In genomic region chr5:96565843-96566242, GRCh38 we compare ENCODE assay signal across 9 cellular contexts.
DNase-seq lines count a peak whose midpoint lies in the region; ATAC-seq and TF ChIP-seq lines count a peak whose summit lies in the region.
"Had no signal": no experiment of that assay in that cellular context is flagged by ENCODE, and none has a peak within 500 bp of the region (broad histone marks: within the 10 kb centered on the region; RNA-seq: fewer than 3 reads in every experiment).

No MANE protein-coding gene starts in this region.

- peaks cover 29% of the 10 kb centered on the region for H3K4me1 ChIP-seq in RWPE2 (ENCODE audit: insufficient read depth, poor library complexity, severe bottlenecking)

- H3K27me3 ChIP-seq in RWPE2 (ENCODE audit: insufficient read depth, poor library complexity, severe bottlenecking) = no peaks in the 10 kb centered on the region
- H3K27me3 ChIP-seq: pancreas had no signal

- peaks cover 4% of the 10 kb centered on the region for H3K9me3 ChIP-seq in RWPE2 (ENCODE audit: severe bottlenecking)
- H3K9me3 ChIP-seq: pancreas had no signal

- DNase-seq in RWPE2 (ENCODE audit: low spot score) (no peak), medulla oblongata (ENCODE audit: extremely low spot score) (peak; percentile 28), coronary artery (ENCODE audit: low spot score) (no peak), ACHN (no peak), HEK293T (ENCODE audit: extremely low spot score) (no peak)
- DNase-seq in effector CD8-positive, alpha-beta T cell (lab: John Stamatoyannopoulos, UW) = no peak
- DNase-seq: pancreas had no signal

- in situ Hi-C loops in ACHN (cut with HindIII; ENCODE audit: low pct_ligation_motif_present, low pct_unique_long_range_greater_than_20kb, low sequenced_read_pairs) = no loop called here

- H3K27ac ChIP-seq in RWPE2 (ENCODE audit: poor library complexity, severe bottlenecking) (peak overlapping the region; percentile 49), coronary artery (no peak overlapping the region)
- H3K27ac ChIP-seq: pancreas had no signal

- H3K4me3 ChIP-seq in RWPE2 (ENCODE audit: severe bottlenecking) (no peak overlapping the region), coronary artery (no peak overlapping the region)
- H3K4me3 ChIP-seq: pancreas had no signal

- peak; percentile 57 for ATAC-seq in GM18499 (IDR thresholded peaks at IDR 0.05; ENCODE audit: insufficient read depth, unreplicated experiment)
- peak; percentile 75 for ATAC-seq in HG02798 (IDR thresholded peaks at IDR 0.05; ENCODE audit: poor library complexity, unreplicated experiment)
- ATAC-seq in RWPE2 (ENCODE audit: low read depth) = 0 out of 3 replicates have a peak, but pooled peaks have one; percentile 22

- TF ChIP-seq CTCF in RWPE2 (IDR thresholded peaks at IDR 0.05; ENCODE audit: poor library complexity, severe bottlenecking) (no peak), coronary artery (IDR thresholded peaks at IDR 0.05) (no peak)

- POLR2A ChIA-PET in HEK293T (lab: Yijun Ruan, JAX) = no interaction called here

- no peaks in the 10 kb centered on the region for H3K36me3 ChIP-seq in RWPE2 (ENCODE audit: low read depth)
- H3K36me3 ChIP-seq: pancreas had no signal

- CTCF ChIA-PET in HEK293T (lab: Yijun Ruan, JAX) = no interaction called here

TF ChIP-seq in HEK293T, 16 proteins besides CTCF, POLR2A, EP300 and RAD21:
- TF ChIP-seq ZNF384 (IDR thresholded peaks at IDR 0.05) = no peak
- no peak for TF ChIP-seq ARNT (IDR thresholded peaks at IDR 0.05)
- TF ChIP-seq FOXM1 (IDR thresholded peaks at IDR 0.05; ENCODE audit: borderline replicate concordance) = no peak
- TF ChIP-seq L3MBTL2 (conservative IDR thresholded peaks at IDR 0.05) = no peak
- TF ChIP-seq ELF4 (IDR thresholded peaks at IDR 0.05) = no peak

Comparison
In these comparisons a context has a peak if more than half of its experiments do, and no peak if none do; other contexts are left out.
1. ATAC-seq: peak in every context shown above with its lines; median percentile 75 in HG02798; 57 in GM18499; 22 in RWPE2.